24 cellular contexts compared by ENCODE assay signal in the genomic region with DNA sequence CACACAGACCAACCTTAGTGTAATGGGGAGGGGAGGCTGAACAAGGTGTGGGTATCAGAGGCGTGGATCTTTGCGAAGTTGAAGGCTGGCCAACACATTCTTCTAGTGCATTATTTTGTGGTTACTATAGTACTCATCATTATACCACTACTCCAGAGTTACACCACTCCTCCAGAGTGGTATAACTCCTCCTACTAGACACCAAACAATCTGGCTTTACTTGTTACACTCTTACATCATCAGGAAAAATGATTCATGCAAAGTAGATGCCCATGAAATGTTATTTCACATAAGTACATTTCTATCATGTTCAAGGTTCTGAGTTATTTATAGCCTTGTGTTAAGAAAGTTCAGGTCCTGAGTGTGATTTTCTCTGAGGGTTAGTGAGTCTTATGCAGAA.
DNase-seq lines count a peak whose midpoint lies in the region; ATAC-seq, FAIRE-seq and TF ChIP-seq lines count a peak whose summit lies in the region.
"Had no signal": no experiment of that assay in that cellular context is flagged by ENCODE, and none has a peak within 500 bp of the region (broad histone marks: within the 10 kb centered on the region; RNA-seq: fewer than 3 reads in every experiment).

No MANE protein-coding gene starts in this region.

- H3K27ac Mint-ChIP-seq in naive thymus-derived CD4-positive, alpha-beta T cell, result no peak overlapping the region
- H3K27ac Mint-ChIP-seq: activated naive CD4-positive, alpha-beta T cell treated with anti-CD3 and anti-CD28 coated beads, Interleukin-2, amount 10 ng/mL, durations not matched to agents 7 days and 5 days; nephron; T-cell had no signal

- H4K20me1 ChIP-seq in GM23248 (ENCODE audit: insufficient read depth), result no peaks in the 10 kb centered on the region

- CTCF ChIA-PET in naive thymus-derived CD4-positive, alpha-beta T cell (lab: Charles Lee), result no interaction called here

- intact Hi-C loops in left lung (cut with DNase I), result no loop called here
- intact Hi-C loops in naive thymus-derived CD4-positive, alpha-beta T cell (cut with micrococcal nuclease), result no loop called here

- 65 to 68% methylated on average over 2 of the region's 2 CpGs for WGBS in GM23248 (ENCODE audit: low coverage in 1 of 2, low lambda C conversion rate in 2 of 2, missing lambda C conversion rate in 2 of 2), 2 experiments

- H3K4me3 Mint-ChIP-seq in naive thymus-derived CD4-positive, alpha-beta T cell, result no peak overlapping the region
- H3K4me3 Mint-ChIP-seq: activated naive CD4-positive, alpha-beta T cell treated with anti-CD3 and anti-CD28 coated beads, Interleukin-2, amount 10 ng/mL, durations not matched to agents 7 days and 5 days; nephron; T-cell had no signal

- H3K4me1 Mint-ChIP-seq in naive thymus-derived CD4-positive, alpha-beta T cell, result peaks cover 0 to 22% (median 18%) of the 10 kb centered on the region in 7 donors
- H3K4me1 Mint-ChIP-seq: nephron had no signal

- POLR2A ChIA-PET in naive thymus-derived CD4-positive, alpha-beta T cell (lab: Charles Lee), result no interaction called here

- no peak overlapping the region for H3K27ac ChIP-seq in GM23248
- H3K27ac ChIP-seq in left lung, result no peak overlapping the region
- no peak overlapping the region for H3K27ac ChIP-seq in naive thymus-derived CD4-positive, alpha-beta T cell (ENCODE audit: low read depth, low read length)
- H3K27ac ChIP-seq: C4-2B, esophagus squamous epithelium, KMS-11, left ventricle myocardium inferior, parathyroid adenoma, right lobe of liver had no signal

- TF ChIP-seq CTCF in bronchial epithelial cell (IDR thresholded peaks at IDR 0.05; ENCODE audit: insufficient read depth, low read length, severe bottlenecking), result no peak
- no peak for TF ChIP-seq CTCF in left lung (IDR thresholded peaks at IDR 0.05)

- H3K9me3 Mint-ChIP-seq in naive thymus-derived CD4-positive, alpha-beta T cell, result peaks cover 0 to 6% (median 0%) of the 10 kb centered on the region in 11 donors
- H3K9me3 Mint-ChIP-seq: activated naive CD4-positive, alpha-beta T cell treated with anti-CD3 and anti-CD28 coated beads, Interleukin-2, amount 10 ng/mL, durations not matched to agents 7 days and 5 days; nephron; T-cell had no signal

- no peaks in the 10 kb centered on the region for H3F3A ChIP-seq in GM23248 (ENCODE audit: insufficient read depth)

- ATAC-seq in left lung, result peak; percentile 13
- no peak for ATAC-seq in naive thymus-derived CD4-positive, alpha-beta T cell
- ATAC-seq: right lobe of liver, T-cell had no signal

- H3K4me1 ChIP-seq in GM23248 (ENCODE audit: insufficient read depth) (no peaks in the 10 kb centered on the region), left lung (peaks cover 0 to 1% of the 10 kb centered on the region in 2 donors)
- H3K4me1 ChIP-seq in naive thymus-derived CD4-positive, alpha-beta T cell (ENCODE audit: control insufficient read depth in 2 of 2, insufficient read depth in 2 of 2, low read length in 2 of 2), result no peaks in the 10 kb centered on the region
- H3K4me1 ChIP-seq: esophagus squamous epithelium, left ventricle myocardium inferior, parathyroid adenoma, right lobe of liver had no signal

- H3K36me3 ChIP-seq in GM23248 (ENCODE audit: low read depth), result no peaks in the 10 kb centered on the region
- no peaks in the 10 kb centered on the region for H3K36me3 ChIP-seq in bronchial epithelial cell (ENCODE audit: control insufficient read depth, insufficient read depth, low read length)
- no peaks in the 10 kb centered on the region for H3K36me3 ChIP-seq in left lung
- H3K36me3 ChIP-seq in naive thymus-derived CD4-positive, alpha-beta T cell (ENCODE audit: control insufficient read depth in 2 of 3, insufficient read depth in 3 of 3, low read length in 3 of 3), result no peaks in the 10 kb centered on the region
- H3K36me3 ChIP-seq: esophagus squamous epithelium, left ventricle myocardium inferior, right lobe of liver had no signal

- H3K9ac ChIP-seq in GM23248, result no peak overlapping the region
- H3K9ac ChIP-seq: KMS-11, parathyroid adenoma had no signal

- no peak overlapping the region for H3K4me2 ChIP-seq in GM23248 (ENCODE audit: unreplicated experiment)
- H3K4me2 ChIP-seq: KMS-11 had no signal

- peak; percentile 2 for DNase-seq in GM23248
- peak; percentile 73 for DNase-seq in NCI-H226
- DNase-seq in bronchial epithelial cell (ENCODE audit: low read depth), result peak; percentile 81
- DNase-seq in left lung, result no peak
- no peak for DNase-seq in hepatic stellate cell (ENCODE audit: low spot score)
- no peak for DNase-seq in effector CD4-positive, alpha-beta T cell
- no peak for DNase-seq in naive thymus-derived CD4-positive, alpha-beta T cell
- DNase-seq: activated CD4-positive, alpha-beta T cell treated with anti-CD3 and anti-CD28 coated beads for 4 hours; activated naive CD4-positive, alpha-beta T cell treated with anti-CD3 and anti-CD28 coated beads, Interleukin-2, amount 10 ng/mL, durations not matched to agents 7 days and 5 days; aorta; effector CD8-positive, alpha-beta T cell; esophagus squamous epithelium; H7; head of caudate nucleus; left ventricle myocardium inferior; NCI-H187; NCI-H748 treated with DMSO at 0.1 percent for 48 hours; right lobe of liver; SIG-M5; T-cell had no signal

- H3K27me3 ChIP-seq in GM23248 (replicated peaks; ENCODE audit: insufficient read depth) (no peaks in the 10 kb centered on the region), bronchial epithelial cell (ENCODE audit: control insufficient read depth, insufficient read depth, low read length) (no peaks in the 10 kb centered on the region), left lung (no peaks in the 10 kb centered on the region)
- no peaks in the 10 kb centered on the region for H3K27me3 ChIP-seq in naive thymus-derived CD4-positive, alpha-beta T cell (ENCODE audit: control insufficient read depth in 2 of 2, insufficient read depth in 2 of 2, low read length in 2 of 2)
- H3K27me3 ChIP-seq: esophagus squamous epithelium, right lobe of liver had no signal

- FAIRE-seq in bronchial epithelial cell (lab: Jason Lieb, UNC), result no peak

- no peak overlapping the region for H3K4me3 ChIP-seq in GM23248
- no peak overlapping the region for H3K4me3 ChIP-seq in bronchial epithelial cell (ENCODE audit: low read depth, low read length)
- no peak overlapping the region for H3K4me3 ChIP-seq in left lung
- H3K4me3 ChIP-seq in naive thymus-derived CD4-positive, alpha-beta T cell (ENCODE audit: low read length), result no peak overlapping the region
- H3K4me3 ChIP-seq: esophagus squamous epithelium, left ventricle myocardium inferior, right lobe of liver had no signal

- in situ Hi-C loops in GM23248 (cut with MboI), result no loop called here

- H3K27me3 Mint-ChIP-seq in naive thymus-derived CD4-positive, alpha-beta T cell, result no peaks in the 10 kb centered on the region
- H3K27me3 Mint-ChIP-seq: activated naive CD4-positive, alpha-beta T cell treated with anti-CD3 and anti-CD28 coated beads, Interleukin-2, amount 10 ng/mL, durations not matched to agents 7 days and 5 days; T-cell had no signal

- no peaks in the 10 kb centered on the region for H3K36me3 Mint-ChIP-seq in naive thymus-derived CD4-positive, alpha-beta T cell
- H3K36me3 Mint-ChIP-seq: activated naive CD4-positive, alpha-beta T cell treated with anti-CD3 and anti-CD28 coated beads, Interleukin-2, amount 10 ng/mL, durations not matched to agents 7 days and 5 days; T-cell had no signal

- no peaks in the 10 kb centered on the region for H3K9me2 ChIP-seq in GM23248 (ENCODE audit: insufficient read depth)

- H3K79me2 ChIP-seq in GM23248 (ENCODE audit: insufficient read depth), result no peaks in the 10 kb centered on the region
- H3K79me2 ChIP-seq: parathyroid adenoma had no signal

- no peak overlapping the region for H2AFZ ChIP-seq in GM23248
- H2AFZ ChIP-seq: parathyroid adenoma had no signal

- H3K9me3 ChIP-seq in GM23248 (ENCODE audit: low read depth) (no peaks in the 10 kb centered on the region), left lung (no peaks in the 10 kb centered on the region)
- H3K9me3 ChIP-seq in naive thymus-derived CD4-positive, alpha-beta T cell (ENCODE audit: control insufficient read depth in 2 of 3, low read length in 3 of 3), result no peaks in the 10 kb centered on the region
- H3K9me3 ChIP-seq: esophagus squamous epithelium, left ventricle myocardium inferior, right lobe of liver had no signal

Comparison
In these comparisons a context has a peak if more than half of its experiments do, and no peak if none do; other contexts are left out.
1. DNase-seq: peak in GM23248 (single experiment), NCI-H226 (single experiment) and bronchial epithelial cell (single experiment); none in left lung (0 of 2), hepatic stellate cell (single experiment), effector CD4-positive, alpha-beta T cell (single experiment) and naive thymus-derived CD4-positive, alpha-beta T cell (0 of 9).